Comparison of ENCODE assay signal across 8 cellular contexts in genomic region chr10:67788028-67788886, GRCh38. TPM values are rescaled to one million over a fixed set of nuclear protein-coding genes. Genes with fewer than 3 reads are reported as not detected.
DNase-seq lines count a peak whose midpoint lies in the region; ATAC-seq and TF ChIP-seq lines count a peak whose summit lies in the region.

No MANE protein-coding gene starts in this region.

- H3K27me3 ChIP-seq in mesendoderm (ENCODE audit: insufficient read depth, low read length, poor library complexity): no peaks in the 10 kb centered on the region

- no peak overlapping the region for H3K18ac ChIP-seq in mesendoderm (ENCODE audit: low read length)

- peak; percentile 39 for TF ChIP-seq CTCF in MCF 10A (IDR thresholded peaks at IDR 0.05; ENCODE audit: unreplicated experiment)

- peak; percentile 70 for DNase-seq in D341Med (ENCODE audit: low spot score)
- DNase-seq in HuH-7 (ENCODE audit: low spot score): peak; percentile 54
- peak; percentile 76 for DNase-seq in UCSD-AML1 (lab: John Stamatoyannopoulos, UW; ENCODE audit: unreplicated experiment)
- DNase-seq in MCF 10A (ENCODE audit: unreplicated experiment): peak; percentile 47
- peak; percentile 91 for DNase-seq in mesendoderm
- DNase-seq in stimulated activated naive CD8-positive, alpha-beta T cell treated with anti-CD3 and anti-CD28 coated beads, Interleukin-15, amount 100 ng/mL, for 72 hours: peak; percentile 80 to 87
- no peak for DNase-seq in foreskin melanocyte

- H3K27me3 Mint-ChIP-seq in MCF 10A (ENCODE audit: insufficient read depth, unreplicated experiment): no peaks in the 10 kb centered on the region
- no peaks in the 10 kb centered on the region for H3K27me3 Mint-ChIP-seq in stimulated activated naive CD8-positive, alpha-beta T cell treated with anti-CD3 and anti-CD28 coated beads, Interleukin-15, amount 100 ng/mL, for 72 hours

- peaks cover 4% of the 10 kb centered on the region for H3K4me1 ChIP-seq in mesendoderm (ENCODE audit: control insufficient read depth, low read depth, low read length)

- peaks cover 16% of the 10 kb centered on the region for H3K4me1 Mint-ChIP-seq in MCF 10A (ENCODE audit: insufficient read depth, unreplicated experiment)
- peaks cover 85% of the 10 kb centered on the region for H3K4me1 Mint-ChIP-seq in stimulated activated naive CD8-positive, alpha-beta T cell treated with anti-CD3 and anti-CD28 coated beads, Interleukin-15, amount 100 ng/mL, for 72 hours

- H3K9me3 Mint-ChIP-seq in MCF 10A (ENCODE audit: unreplicated experiment): no peaks in the 10 kb centered on the region
- H3K9me3 Mint-ChIP-seq in stimulated activated naive CD8-positive, alpha-beta T cell treated with anti-CD3 and anti-CD28 coated beads, Interleukin-15, amount 100 ng/mL, for 72 hours: no peaks in the 10 kb centered on the region

- no peak overlapping the region for H2BK120ac ChIP-seq in mesendoderm (ENCODE audit: low read depth, low read length)

- ATAC-seq in GM21515 (IDR thresholded peaks at IDR 0.05; ENCODE audit: unreplicated experiment): peak; percentile 74
- peak; percentile 58 for ATAC-seq in stimulated activated naive CD8-positive, alpha-beta T cell treated with anti-CD3 and anti-CD28 coated beads, Interleukin-15, amount 100 ng/mL, for 72 hours

- no peak overlapping the region for H3K56ac ChIP-seq in mesendoderm (ENCODE audit: low read length)

- CTCF ChIA-PET in MCF 10A (lab: Yijun Ruan, JAX): interaction anchor here (0.7 to 4.2 kb wide), 4 partner anchors 9 to 91 kb away, joined by 3 to 39 read pairs (median 6); no protein-coding TSS in a partner anchor

- no peak overlapping the region for H3K27ac Mint-ChIP-seq in MCF 10A (ENCODE audit: low read depth, unreplicated experiment)
- peak overlapping the region; percentile 95 to 100 for H3K27ac Mint-ChIP-seq in stimulated activated naive CD8-positive, alpha-beta T cell treated with anti-CD3 and anti-CD28 coated beads, Interleukin-15, amount 100 ng/mL, for 72 hours

- intact Hi-C loops in MCF 10A (cut with micrococcal nuclease): no loop called here

- H2BK5ac ChIP-seq in mesendoderm (ENCODE audit: low read length): no peak overlapping the region

- no peak overlapping the region for H3K4ac ChIP-seq in mesendoderm (ENCODE audit: low read depth, low read length)

- no peak overlapping the region for H4K8ac ChIP-seq in mesendoderm (ENCODE audit: low read depth, low read length)

- POLR2A ChIA-PET in MCF 10A (lab: Yijun Ruan, JAX): no interaction called here

- H3K79me1 ChIP-seq in mesendoderm (ENCODE audit: low read length): no peaks in the 10 kb centered on the region

- H2AK5ac ChIP-seq in mesendoderm (ENCODE audit: low read length): no peak overlapping the region

- H3K36me3 Mint-ChIP-seq in MCF 10A (ENCODE audit: insufficient read depth, unreplicated experiment): no peaks in the 10 kb centered on the region

- WGBS in mesendoderm (ENCODE audit: extremely low coverage, insufficient coverage, low lambda C conversion rate): no CpG with 5 or more reads among the region's 15 CpGs

- H3K79me2 ChIP-seq in mesendoderm (ENCODE audit: control insufficient read depth, insufficient read depth, low read length): no peaks in the 10 kb centered on the region

- H2BK15ac ChIP-seq in mesendoderm (replicated peaks; ENCODE audit: low read depth): no peak overlapping the region

- no peak overlapping the region for H3K4me2 ChIP-seq in mesendoderm (ENCODE audit: low read length)

- H3K27ac ChIP-seq in mesendoderm (ENCODE audit: low read depth, low read length): no peak overlapping the region

- no peak overlapping the region for H3K23ac ChIP-seq in mesendoderm (ENCODE audit: low read length)

- H4K5ac ChIP-seq in mesendoderm (ENCODE audit: low read length): no peak overlapping the region

- no TSS peak for BruUV-seq in MCF 10A (replicated peaks; lab: Mats Ljungman, UMichigan)

- no peak overlapping the region for H3K9ac ChIP-seq in mesendoderm (ENCODE audit: low read length)

- H3K4me3 ChIP-seq in mesendoderm (ENCODE audit: low read length): no peak overlapping the region

- no peak overlapping the region for H3K4me3 Mint-ChIP-seq in MCF 10A (ENCODE audit: unreplicated experiment)
- H3K4me3 Mint-ChIP-seq in stimulated activated naive CD8-positive, alpha-beta T cell treated with anti-CD3 and anti-CD28 coated beads, Interleukin-15, amount 100 ng/mL, for 72 hours: peak overlapping the region; percentile 75 to 77

- H3K36me3 ChIP-seq in mesendoderm (ENCODE audit: control insufficient read depth, insufficient read depth, low read length): no peaks in the 10 kb centered on the region

RNA-seq across cellular contexts. Expression of gene DNAJC12, which starts 49.7 kb away (rescaled TPM):
- 9.5 and 13.8 TPM in 2 replicates for total RNA-seq in MCF 10A (2022)
- 2.7 TPM for polyA plus RNA-seq in mesendoderm (2013, experiment 1 of 2)
- 2.8 TPM for polyA plus RNA-seq in mesendoderm (2013, experiment 2 of 2)
